ENCODE assay signal across 1 cellular context in the genomic region with DNA sequence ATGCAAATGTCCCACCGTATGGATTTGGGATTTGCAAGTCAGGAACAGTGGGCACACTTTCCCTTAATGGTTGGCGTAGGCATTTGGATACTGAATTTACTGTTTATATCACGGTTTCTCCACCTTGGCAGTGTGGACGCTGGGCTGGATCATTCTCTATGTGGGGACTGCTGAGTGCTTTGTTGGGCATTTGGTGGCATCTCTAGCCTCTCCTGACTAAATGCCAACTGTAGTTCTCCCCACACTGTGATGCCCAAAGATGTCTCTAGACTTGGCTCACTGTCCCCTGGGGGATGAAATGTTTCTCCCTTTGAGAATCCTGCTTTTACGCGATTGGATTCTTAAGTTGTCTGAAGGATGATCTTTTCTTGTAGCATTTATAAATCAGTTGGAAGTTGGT.
TF ChIP-seq lines count a peak whose summit lies in the region.

No MANE protein-coding gene starts in this region.

TF ChIP-seq in WTC11, 78 proteins besides CTCF, POLR2A, EP300 and RAD21 (continued from another document):
- TF ChIP-seq, protein P1, sequence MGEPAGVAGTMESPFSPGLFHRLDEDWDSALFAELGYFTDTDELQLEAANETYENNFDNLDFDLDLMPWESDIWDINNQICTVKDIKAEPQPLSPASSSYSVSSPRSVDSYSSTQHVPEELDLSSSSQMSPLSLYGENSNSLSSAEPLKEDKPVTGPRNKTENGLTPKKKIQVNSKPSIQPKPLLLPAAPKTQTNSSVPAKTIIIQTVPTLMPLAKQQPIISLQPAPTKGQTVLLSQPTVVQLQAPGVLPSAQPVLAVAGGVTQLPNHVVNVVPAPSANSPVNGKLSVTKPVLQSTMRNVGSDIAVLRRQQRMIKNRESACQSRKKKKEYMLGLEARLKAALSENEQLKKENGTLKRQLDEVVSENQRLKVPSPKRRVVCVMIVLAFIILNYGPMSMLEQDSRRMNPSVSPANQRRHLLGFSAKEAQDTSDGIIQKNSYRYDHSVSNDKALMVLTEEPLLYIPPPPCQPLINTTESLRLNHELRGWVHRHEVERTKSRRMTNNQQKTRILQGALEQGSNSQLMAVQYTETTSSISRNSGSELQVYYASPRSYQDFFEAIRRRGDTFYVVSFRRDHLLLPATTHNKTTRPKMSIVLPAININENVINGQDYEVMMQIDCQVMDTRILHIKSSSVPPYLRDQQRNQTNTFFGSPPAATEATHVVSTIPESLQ (CRISPR knock-in tag; IDR thresholded peaks at IDR 0.05) = no peak
